ENCODE assay signal across 24 cellular contexts in genomic region chr3:2543247-2543646, GRCh38.
A peak's percentile ranks its signal among the peaks of the same experiment; 100 is the strongest.
DNase-seq lines count a peak whose midpoint lies in the region; ATAC-seq, FAIRE-seq and TF ChIP-seq lines count a peak whose summit lies in the region.
"Had no signal": no experiment of that assay in that cellular context is flagged by ENCODE, and none has a peak within 500 bp of the region (broad histone marks: within the 10 kb centered on the region; RNA-seq: fewer than 3 reads in every experiment).

No MANE protein-coding gene starts in this region.

- H3K4me3 ChIP-seq in lung = no peak overlapping the region
- H3K4me3 ChIP-seq: GM23248, SJSA1 had no signal

- H3K36me3 ChIP-seq in lung (ENCODE audit: control insufficient read depth in 2 of 2, insufficient read depth in 2 of 2, low read length in 2 of 2) = no peaks in the 10 kb centered on the region
- H3K36me3 ChIP-seq: SJSA1 had no signal

- H3K4me1 Mint-ChIP-seq in nephron progenitor cell = no peaks in the 10 kb centered on the region
- H3K4me1 Mint-ChIP-seq: CD4-positive, CD25-positive, alpha-beta regulatory T cell; H9 had no signal

- no peaks in the 10 kb centered on the region for H3K27me3 Mint-ChIP-seq in nephron progenitor cell (ENCODE audit: low read depth, poor library complexity)
- H3K27me3 Mint-ChIP-seq: CD4-positive, CD25-positive, alpha-beta regulatory T cell had no signal

- H3K36me3 Mint-ChIP-seq in nephron progenitor cell (ENCODE audit: low read depth) = peaks cover 13% of the 10 kb centered on the region
- H3K36me3 Mint-ChIP-seq: CD4-positive, CD25-positive, alpha-beta regulatory T cell had no signal

- peaks cover 30% of the 10 kb centered on the region for H3K9me3 Mint-ChIP-seq in nephron progenitor cell
- H3K9me3 Mint-ChIP-seq: H9 had no signal

- no peak overlapping the region for H3K4me3 Mint-ChIP-seq in nephron progenitor cell
- H3K4me3 Mint-ChIP-seq: CD4-positive, CD25-positive, alpha-beta regulatory T cell; H9; HFFc6 had no signal

- H3K27ac Mint-ChIP-seq in nephron progenitor cell = no peak overlapping the region
- H3K27ac Mint-ChIP-seq: CD4-positive, CD25-positive, alpha-beta regulatory T cell; H9; HFFc6 had no signal

- no peaks in the 10 kb centered on the region for H3K27me3 ChIP-seq in lung (ENCODE audit: control insufficient read depth, insufficient read depth)
- H3K27me3 ChIP-seq: SJSA1 had no signal

- FAIRE-seq in GM19239 (lab: Jason Lieb, UNC) = no peak
- FAIRE-seq: GM18507 had no signal

- TF ChIP-seq CTCF in lung (IDR thresholded peaks at IDR 0.05; ENCODE audit: control extremely low read depth, extremely low read depth) (no peak), nephron progenitor cell (IDR thresholded peaks at IDR 0.05) (no peak)

- H3K27ac ChIP-seq in lung (ENCODE audit: low read depth in 1 of 2, low read length in 1 of 2) = no peak overlapping the region
- H3K27ac ChIP-seq: GM23248, SJSA1 had no signal

- 60 to 78% methylated on average over 3 of the region's 3 CpGs for WGBS in lung, 2 donors

- H3K4me1 ChIP-seq in lung (ENCODE audit: control insufficient read depth in 2 of 2, insufficient read depth in 2 of 2, low read length in 2 of 2) = no peaks in the 10 kb centered on the region
- H3K4me1 ChIP-seq: SJSA1 had no signal

- ATAC-seq in lung (ENCODE audit: insufficient read depth, low FRiP score) (peak; percentile 41), HG03565 (IDR thresholded peaks at IDR 0.05; ENCODE audit: unreplicated experiment) (no peak)

- no peaks in the 10 kb centered on the region for H3K9me3 ChIP-seq in lung (ENCODE audit: control insufficient read depth in 2 of 2, insufficient read depth in 1 of 2, low read length in 1 of 2)
- H3K9me3 ChIP-seq: SJSA1 had no signal

- DNase-seq in NCI-H1105 treated with DMSO at 0.1 percent for 48 hours (lab: John Stamatoyannopoulos, UW) (peak; percentile 7), NCI-H1105 (lab: John Stamatoyannopoulos, UW) (no peak), NCI-H1436 (lab: John Stamatoyannopoulos, UW) (peak; percentile 55), NCI-H774 (lab: John Stamatoyannopoulos, UW) (peak; percentile 16), lung (ENCODE audit: low spot score) (peak; percentile 44), GM19239 (ENCODE audit: insufficient read length, low spot score) (no peak), nephron progenitor cell (no peak)
- DNase-seq: 8988T; ACHN; CD4-positive, CD25-positive, alpha-beta regulatory T cell; GM23248; H9; HFFc6; KBM-7; MV-4-11; NCI-H146; NCI-H2029 treated with DMSO at 0.1 percent for 48 hours; NCI-H526 treated with DMSO at 0.1 percent for 48 hours; Right ventricle myocardium superior; RPMI8226; T-helper 2 cell had no signal

Comparison
In these comparisons a context has a peak if more than half of its experiments do, and no peak if none do; other contexts are left out.
1. DNase-seq: peak in NCI-H1105 treated with DMSO at 0.1 percent for 48 hours (single experiment), NCI-H1436 (single experiment), NCI-H774 (single experiment) and lung (single experiment); none in NCI-H1105 (single experiment), GM19239 (single experiment) and nephron progenitor cell (single experiment).